ENCODE assay signal across 1 cellular context in the genomic region with DNA sequence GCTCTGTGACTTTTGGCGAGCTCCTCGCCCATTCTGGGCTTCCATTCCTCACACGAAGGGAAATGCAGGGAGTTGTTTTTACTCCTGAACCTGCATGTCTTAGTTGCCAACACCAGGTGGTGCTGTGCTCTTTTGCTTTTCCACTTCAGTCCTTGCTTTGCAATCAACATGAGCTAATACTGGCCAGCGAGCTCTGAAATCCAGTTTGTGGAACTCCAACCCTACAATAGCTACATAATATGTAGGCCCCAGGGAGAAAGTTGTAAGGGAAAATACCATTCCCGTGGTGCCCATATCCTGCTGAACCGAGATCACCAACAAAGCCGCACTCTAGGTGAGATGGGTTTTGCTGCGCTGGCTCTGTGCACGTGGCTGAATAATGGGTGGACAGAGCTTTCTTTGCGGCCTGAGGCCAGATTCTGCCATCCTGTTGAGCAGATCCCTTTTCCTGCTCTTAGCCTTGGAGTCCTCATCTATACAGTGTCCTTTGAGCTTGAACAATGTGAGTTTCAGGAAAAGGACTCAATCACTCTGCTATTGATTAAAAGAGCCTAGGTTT.
TF ChIP-seq lines count a peak whose summit lies in the region.

No MANE protein-coding gene starts in this region.

TF ChIP-seq in K562, 482 proteins besides CTCF, POLR2A, EP300 and RAD21 (continued from another document and continues in another):
- TF ChIP-seq, protein P1, sequence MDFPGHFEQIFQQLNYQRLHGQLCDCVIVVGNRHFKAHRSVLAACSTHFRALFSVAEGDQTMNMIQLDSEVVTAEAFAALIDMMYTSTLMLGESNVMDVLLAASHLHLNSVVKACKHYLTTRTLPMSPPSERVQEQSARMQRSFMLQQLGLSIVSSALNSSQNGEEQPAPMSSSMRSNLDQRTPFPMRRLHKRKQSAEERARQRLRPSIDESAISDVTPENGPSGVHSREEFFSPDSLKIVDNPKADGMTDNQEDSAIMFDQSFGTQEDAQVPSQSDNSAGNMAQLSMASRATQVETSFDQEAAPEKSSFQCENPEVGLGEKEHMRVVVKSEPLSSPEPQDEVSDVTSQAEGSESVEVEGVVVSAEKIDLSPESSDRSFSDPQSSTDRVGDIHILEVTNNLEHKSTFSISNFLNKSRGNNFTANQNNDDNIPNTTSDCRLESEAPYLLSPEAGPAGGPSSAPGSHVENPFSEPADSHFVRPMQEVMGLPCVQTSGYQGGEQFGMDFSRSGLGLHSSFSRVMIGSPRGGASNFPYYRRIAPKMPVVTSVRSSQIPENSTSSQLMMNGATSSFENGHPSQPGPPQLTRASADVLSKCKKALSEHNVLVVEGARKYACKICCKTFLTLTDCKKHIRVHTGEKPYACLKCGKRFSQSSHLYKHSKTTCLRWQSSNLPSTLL (IDR thresholded peaks at IDR 0.05): no peak
- no peak for TF ChIP-seq MCM3 (IDR thresholded peaks at IDR 0.05)
- TF ChIP-seq, protein P2, sequence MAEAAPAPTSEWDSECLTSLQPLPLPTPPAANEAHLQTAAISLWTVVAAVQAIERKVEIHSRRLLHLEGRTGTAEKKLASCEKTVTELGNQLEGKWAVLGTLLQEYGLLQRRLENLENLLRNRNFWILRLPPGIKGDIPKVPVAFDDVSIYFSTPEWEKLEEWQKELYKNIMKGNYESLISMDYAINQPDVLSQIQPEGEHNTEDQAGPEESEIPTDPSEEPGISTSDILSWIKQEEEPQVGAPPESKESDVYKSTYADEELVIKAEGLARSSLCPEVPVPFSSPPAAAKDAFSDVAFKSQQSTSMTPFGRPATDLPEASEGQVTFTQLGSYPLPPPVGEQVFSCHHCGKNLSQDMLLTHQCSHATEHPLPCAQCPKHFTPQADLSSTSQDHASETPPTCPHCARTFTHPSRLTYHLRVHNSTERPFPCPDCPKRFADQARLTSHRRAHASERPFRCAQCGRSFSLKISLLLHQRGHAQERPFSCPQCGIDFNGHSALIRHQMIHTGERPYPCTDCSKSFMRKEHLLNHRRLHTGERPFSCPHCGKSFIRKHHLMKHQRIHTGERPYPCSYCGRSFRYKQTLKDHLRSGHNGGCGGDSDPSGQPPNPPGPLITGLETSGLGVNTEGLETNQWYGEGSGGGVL (CRISPR knock-in tag; IDR thresholded peaks at IDR 0.05): no peak
- TF ChIP-seq PURB (CRISPR knock-in tag; IDR thresholded peaks at IDR 0.05; ENCODE audit: low read depth): no peak
- no peak for TF ChIP-seq PHB (CRISPR knock-in tag; IDR thresholded peaks at IDR 0.05)
- no peak for TF ChIP-seq ZNF77 (CRISPR knock-in tag; IDR thresholded peaks at IDR 0.05)
- TF ChIP-seq CAMTA2 (CRISPR knock-in tag; conservative IDR thresholded peaks at IDR 0.05): 0 out of 2 replicates have a peak, but pooled peaks have one; percentile 9
- no peak for TF ChIP-seq ASH1L (IDR thresholded peaks at IDR 0.05; ENCODE audit: borderline replicate concordance, low read depth, partially characterized antibody)
- 0 out of 2 replicates have a peak, but pooled peaks have one; percentile 17 for TF ChIP-seq ZBTB1 (CRISPR knock-in tag; IDR thresholded peaks at IDR 0.05; ENCODE audit: borderline replicate concordance, low read depth)
- TF ChIP-seq, protein P3, sequence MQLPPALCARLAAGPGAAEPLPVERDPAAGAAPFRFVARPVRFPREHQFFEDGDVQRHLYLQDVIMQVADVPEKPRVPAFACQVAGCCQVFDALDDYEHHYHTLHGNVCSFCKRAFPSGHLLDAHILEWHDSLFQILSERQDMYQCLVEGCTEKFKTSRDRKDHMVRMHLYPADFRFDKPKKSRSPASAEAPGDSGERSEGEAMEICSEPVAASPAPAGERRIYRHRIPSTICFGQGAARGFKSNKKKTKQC (CRISPR knock-in tag; IDR thresholded peaks at IDR 0.05): no peak
- TF ChIP-seq SUPT5H (IDR thresholded peaks at IDR 0.05): no peak
- no peak for TF ChIP-seq POLR2H (tag; IDR thresholded peaks at IDR 0.05; ENCODE audit: low read depth)
- TF ChIP-seq BCL6 (CRISPR knock-in tag; IDR thresholded peaks at IDR 0.05): peak; percentile 52; the same call in 1 of the 2 replicates
- TF ChIP-seq CREBBP (IDR thresholded peaks at IDR 0.05; ENCODE audit: low read depth, low read length): no peak
- TF ChIP-seq FOXP1 (CRISPR knock-in tag; IDR thresholded peaks at IDR 0.05): no peak
- TF ChIP-seq, protein P4, sequence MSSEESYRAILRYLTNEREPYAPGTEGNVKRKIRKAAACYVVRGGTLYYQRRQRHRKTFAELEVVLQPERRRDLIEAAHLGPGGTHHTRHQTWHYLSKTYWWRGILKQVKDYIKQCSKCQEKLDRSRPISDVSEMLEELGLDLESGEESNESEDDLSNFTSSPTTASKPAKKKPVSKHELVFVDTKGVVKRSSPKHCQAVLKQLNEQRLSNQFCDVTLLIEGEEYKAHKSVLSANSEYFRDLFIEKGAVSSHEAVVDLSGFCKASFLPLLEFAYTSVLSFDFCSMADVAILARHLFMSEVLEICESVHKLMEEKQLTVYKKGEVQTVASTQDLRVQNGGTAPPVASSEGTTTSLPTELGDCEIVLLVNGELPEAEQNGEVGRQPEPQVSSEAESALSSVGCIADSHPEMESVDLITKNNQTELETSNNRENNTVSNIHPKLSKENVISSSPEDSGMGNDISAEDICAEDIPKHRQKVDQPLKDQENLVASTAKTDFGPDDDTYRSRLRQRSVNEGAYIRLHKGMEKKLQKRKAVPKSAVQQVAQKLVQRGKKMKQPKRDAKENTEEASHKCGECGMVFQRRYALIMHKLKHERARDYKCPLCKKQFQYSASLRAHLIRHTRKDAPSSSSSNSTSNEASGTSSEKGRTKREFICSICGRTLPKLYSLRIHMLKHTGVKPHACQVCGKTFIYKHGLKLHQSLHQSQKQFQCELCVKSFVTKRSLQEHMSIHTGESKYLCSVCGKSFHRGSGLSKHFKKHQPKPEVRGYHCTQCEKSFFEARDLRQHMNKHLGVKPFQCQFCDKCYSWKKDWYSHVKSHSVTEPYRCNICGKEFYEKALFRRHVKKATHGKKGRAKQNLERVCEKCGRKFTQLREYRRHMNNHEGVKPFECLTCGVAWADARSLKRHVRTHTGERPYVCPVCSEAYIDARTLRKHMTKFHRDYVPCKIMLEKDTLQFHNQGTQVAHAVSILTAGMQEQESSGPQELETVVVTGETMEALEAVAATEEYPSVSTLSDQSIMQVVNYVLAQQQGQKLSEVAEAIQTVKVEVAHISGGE (CRISPR knock-in tag; IDR thresholded peaks at IDR 0.05): peak in 1 of 3 experiments; percentile 51; a peak in 1 of 6 replicates
- TF ChIP-seq, protein P5, sequence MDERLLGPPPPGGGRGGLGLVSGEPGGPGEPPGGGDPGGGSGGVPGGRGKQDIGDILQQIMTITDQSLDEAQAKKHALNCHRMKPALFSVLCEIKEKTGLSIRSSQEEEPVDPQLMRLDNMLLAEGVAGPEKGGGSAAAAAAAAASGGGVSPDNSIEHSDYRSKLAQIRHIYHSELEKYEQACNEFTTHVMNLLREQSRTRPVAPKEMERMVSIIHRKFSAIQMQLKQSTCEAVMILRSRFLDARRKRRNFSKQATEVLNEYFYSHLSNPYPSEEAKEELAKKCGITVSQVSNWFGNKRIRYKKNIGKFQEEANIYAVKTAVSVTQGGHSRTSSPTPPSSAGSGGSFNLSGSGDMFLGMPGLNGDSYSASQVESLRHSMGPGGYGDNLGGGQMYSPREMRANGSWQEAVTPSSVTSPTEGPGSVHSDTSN (CRISPR knock-in tag; IDR thresholded peaks at IDR 0.05; ENCODE audit: low read depth): no peak
- TF ChIP-seq, protein P5 (tag; conservative IDR thresholded peaks at IDR 0.05; ENCODE audit: low read depth): 0 out of 2 replicates have a peak, but pooled peaks have one; percentile 39
- TF ChIP-seq U2AF2 (optimal IDR thresholded peaks at IDR 0.05; ENCODE audit: low read depth, low read length): no peak
- TF ChIP-seq ZNF347 (CRISPR knock-in tag; IDR thresholded peaks at IDR 0.05; ENCODE audit: low read depth): no peak
- TF ChIP-seq, protein P6, sequence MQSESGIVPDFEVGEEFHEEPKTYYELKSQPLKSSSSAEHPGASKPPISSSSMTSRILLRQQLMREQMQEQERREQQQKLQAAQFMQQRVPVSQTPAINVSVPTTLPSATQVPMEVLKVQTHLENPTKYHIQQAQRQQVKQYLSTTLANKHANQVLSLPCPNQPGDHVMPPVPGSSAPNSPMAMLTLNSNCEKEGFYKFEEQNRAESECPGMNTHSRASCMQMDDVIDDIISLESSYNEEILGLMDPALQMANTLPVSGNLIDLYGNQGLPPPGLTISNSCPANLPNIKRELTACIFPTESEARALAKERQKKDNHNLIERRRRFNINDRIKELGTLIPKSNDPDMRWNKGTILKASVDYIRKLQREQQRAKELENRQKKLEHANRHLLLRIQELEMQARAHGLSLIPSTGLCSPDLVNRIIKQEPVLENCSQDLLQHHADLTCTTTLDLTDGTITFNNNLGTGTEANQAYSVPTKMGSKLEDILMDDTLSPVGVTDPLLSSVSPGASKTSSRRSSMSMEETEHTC (IDR thresholded peaks at IDR 0.05): no peak
- TF ChIP-seq, protein P7, sequence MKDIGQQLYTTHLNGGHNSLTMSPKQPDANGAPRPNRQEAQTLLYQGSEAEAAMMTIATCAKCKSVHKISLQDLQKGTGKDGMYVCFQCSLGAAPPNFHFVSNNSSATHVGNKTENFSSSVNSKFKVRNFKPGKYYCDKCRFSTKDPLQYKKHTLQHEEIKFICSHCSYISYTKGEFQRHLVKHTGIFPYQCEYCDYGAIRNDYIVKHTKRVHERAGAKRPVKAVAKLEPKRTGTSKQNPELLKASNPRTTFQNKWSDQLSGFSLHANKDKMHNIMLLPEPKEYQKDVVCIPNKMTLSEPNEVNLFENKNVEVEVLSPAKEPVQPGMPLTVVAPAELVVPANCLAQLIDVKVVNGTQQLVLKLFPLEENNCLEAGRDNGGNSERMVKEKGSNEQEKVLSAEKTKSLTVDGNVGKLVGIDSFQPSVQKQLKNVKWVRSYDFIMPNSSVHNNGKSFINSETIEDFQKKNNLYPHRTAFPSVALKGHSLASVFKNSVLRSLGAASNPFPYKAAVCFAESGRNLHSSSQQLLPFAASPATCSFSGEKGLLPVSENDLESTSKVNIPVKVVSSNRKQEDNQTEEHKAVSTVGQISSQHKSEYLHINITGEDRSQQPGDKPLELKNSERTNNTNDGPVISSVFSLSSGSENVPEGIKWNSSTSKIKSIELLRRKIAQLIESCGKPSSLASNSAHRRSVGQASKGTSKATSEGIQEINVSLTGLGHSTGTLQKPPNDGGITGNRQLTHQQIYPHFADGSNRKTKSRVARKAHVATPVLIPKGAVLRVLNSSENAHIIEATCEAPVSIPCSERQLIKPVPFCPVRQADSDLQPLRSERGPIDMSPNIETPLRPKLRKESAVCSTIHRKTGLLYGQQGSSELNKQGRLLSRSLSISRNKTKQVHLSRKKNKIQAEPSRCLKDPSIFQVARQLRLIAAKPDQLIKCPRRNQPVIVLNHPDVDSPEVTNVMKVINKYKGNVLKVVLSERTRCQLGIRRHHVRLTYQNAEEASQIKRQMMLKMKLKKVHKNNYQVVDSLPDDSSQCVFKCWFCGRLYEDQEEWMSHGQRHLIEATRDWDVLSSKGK (CRISPR knock-in tag; IDR thresholded peaks at IDR 0.05): no peak
- TF ChIP-seq ATF1 (CRISPR knock-in tag; IDR thresholded peaks at IDR 0.05): no peak
- TF ChIP-seq ATF1 (tag; IDR thresholded peaks at IDR 0.05): peak; percentile 38; the same call in 1 of the 2 replicates
- no peak for TF ChIP-seq BRCA1 (IDR thresholded peaks at IDR 0.05)
- no peak for TF ChIP-seq BRCA1 (CRISPR knock-in tag; IDR thresholded peaks at IDR 0.05)
- no peak for TF ChIP-seq ZNF212 (CRISPR knock-in tag; IDR thresholded peaks at IDR 0.05)
- TF ChIP-seq, protein P8, sequence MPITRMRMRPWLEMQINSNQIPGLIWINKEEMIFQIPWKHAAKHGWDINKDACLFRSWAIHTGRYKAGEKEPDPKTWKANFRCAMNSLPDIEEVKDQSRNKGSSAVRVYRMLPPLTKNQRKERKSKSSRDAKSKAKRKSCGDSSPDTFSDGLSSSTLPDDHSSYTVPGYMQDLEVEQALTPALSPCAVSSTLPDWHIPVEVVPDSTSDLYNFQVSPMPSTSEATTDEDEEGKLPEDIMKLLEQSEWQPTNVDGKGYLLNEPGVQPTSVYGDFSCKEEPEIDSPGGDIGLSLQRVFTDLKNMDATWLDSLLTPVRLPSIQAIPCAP (CRISPR knock-in tag; IDR thresholded peaks at IDR 0.05; ENCODE audit: borderline replicate concordance): no peak
- TF ChIP-seq NCOA2 (IDR thresholded peaks at IDR 0.05; ENCODE audit: partially characterized antibody in 2 of 2): no peak
- TF ChIP-seq HDAC1 (IDR thresholded peaks at IDR 0.05): 0 out of 4 replicates have a peak, but pooled peaks of 1 of the 2 experiments have one; percentile 37
- TF ChIP-seq, protein P9, sequence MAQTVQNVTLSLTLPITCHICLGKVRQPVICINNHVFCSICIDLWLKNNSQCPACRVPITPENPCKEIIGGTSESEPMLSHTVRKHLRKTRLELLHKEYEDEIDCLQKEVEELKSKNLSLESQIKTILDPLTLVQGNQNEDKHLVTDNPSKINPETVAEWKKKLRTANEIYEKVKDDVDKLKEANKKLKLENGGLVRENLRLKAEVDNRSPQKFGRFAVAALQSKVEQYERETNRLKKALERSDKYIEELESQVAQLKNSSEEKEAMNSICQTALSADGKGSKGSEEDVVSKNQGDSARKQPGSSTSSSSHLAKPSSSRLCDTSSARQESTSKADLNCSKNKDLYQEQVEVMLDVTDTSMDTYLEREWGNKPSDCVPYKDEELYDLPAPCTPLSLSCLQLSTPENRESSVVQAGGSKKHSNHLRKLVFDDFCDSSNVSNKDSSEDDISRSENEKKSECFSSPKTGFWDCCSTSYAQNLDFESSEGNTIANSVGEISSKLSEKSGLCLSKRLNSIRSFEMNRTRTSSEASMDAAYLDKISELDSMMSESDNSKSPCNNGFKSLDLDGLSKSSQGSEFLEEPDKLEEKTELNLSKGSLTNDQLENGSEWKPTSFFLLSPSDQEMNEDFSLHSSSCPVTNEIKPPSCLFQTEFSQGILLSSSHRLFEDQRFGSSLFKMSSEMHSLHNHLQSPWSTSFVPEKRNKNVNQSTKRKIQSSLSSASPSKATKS (CRISPR knock-in tag; IDR thresholded peaks at IDR 0.05): no peak
- TF ChIP-seq SREBF2 (CRISPR knock-in tag; IDR thresholded peaks at IDR 0.05): no peak
- no peak for TF ChIP-seq SIN3B (IDR thresholded peaks at IDR 0.05; ENCODE audit: low read depth)
- peak; percentile 65; the same call in 1 of the 2 replicates for TF ChIP-seq MECOM (CRISPR knock-in tag; IDR thresholded peaks at IDR 0.05)
